Comparison of ENCODE assay signal across 8 cellular contexts in the genomic region with DNA sequence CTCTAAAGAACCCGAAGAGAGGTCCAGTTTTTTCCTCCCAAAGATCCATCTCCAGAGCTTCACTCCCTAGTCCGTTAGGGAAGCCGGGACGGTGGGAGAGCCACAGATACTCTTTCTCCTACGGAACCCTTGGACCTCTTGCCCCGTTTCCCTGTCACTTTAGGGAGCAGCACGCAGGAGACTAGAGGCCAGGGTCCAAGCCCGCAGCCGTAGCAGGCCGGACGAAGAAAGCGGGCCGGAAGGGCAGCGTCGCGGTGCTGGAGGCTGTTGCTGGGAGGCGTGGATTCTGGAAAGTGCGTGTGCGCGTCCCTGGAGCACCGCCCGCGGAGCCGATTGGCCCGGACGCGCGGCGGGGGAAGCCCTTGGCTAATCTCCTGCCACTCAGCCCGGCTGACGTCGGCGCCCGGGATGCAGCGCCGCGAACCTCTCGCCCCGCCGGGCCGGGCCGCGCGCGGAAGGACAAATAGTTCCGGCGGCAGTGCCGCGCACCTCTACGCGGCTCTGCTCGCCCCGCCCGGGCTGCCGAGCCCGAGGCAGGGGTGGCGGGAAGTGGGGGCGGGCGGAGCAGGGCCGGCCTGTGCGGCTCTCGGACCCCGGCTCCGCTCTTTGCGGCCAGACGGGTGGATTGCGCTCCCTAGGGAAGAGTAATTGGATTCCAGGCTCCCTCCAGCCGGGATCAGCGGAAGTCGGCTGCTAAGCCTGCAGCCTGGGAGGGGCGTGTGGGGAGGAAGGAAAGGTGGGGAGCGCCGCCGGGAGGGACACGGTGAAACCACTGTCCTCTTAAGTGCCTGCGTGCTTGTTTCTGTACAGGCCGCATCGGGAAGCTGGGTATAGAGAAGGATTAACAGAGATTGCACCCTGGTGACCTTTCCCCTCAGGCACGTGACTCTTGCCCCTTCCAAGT. TPM values are rescaled to one million over a fixed set of nuclear protein-coding genes. Genes with fewer than 3 reads are reported as not detected.
DNase-seq lines count a peak whose midpoint lies in the region; ATAC-seq and TF ChIP-seq lines count a peak whose summit lies in the region.

No MANE protein-coding gene starts in this region.

- DNase-seq in AG08396 (ENCODE audit: low spot score), result peak; percentile 97
- DNase-seq in NCI-H2196 (lab: John Stamatoyannopoulos, UW; ENCODE audit: unreplicated experiment), result peak; percentile 87
- peak; percentile 81 for DNase-seq in activated B cell treated with CpG ODN at 0.5 μM for 24 hours
- peak; percentile 96 to 99 for DNase-seq in cardiac fibroblast (ENCODE audit: low read depth in 2 of 2)
- peak; percentile 94 for DNase-seq in inferior parietal cortex (ENCODE audit: extremely low spot score)
- DNase-seq in smooth muscle cell of the brain vasculature (ENCODE audit: low read depth, low spot score), result peak; percentile 86

- CTCF ChIA-PET in activated B cell treated with CpG ODN at 0.5 μM for 24 hours (lab: Charles Lee), result interaction anchor here (0.7 to 1.4 kb wide), 3 partner anchors 31 to 326 kb away, joined by 3 to 6 read pairs (median 4); partner anchors contain the start of genes TCF12 and ZNF280D

- H3K4me3 Mint-ChIP-seq in activated B cell treated with CpG ODN at 0.5 μM for 24 hours, result peak overlapping the region; percentile 87

- H3K36me3 Mint-ChIP-seq in activated B cell treated with CpG ODN at 0.5 μM for 24 hours (ENCODE audit: low read depth), result peaks cover 3% of the 10 kb centered on the region

- POLR2A ChIA-PET in activated B cell treated with CpG ODN at 0.5 μM for 24 hours (lab: Charles Lee), result interaction anchor here (0.7 to 2.9 kb wide), 5 partner anchors 19 to 154 kb away, joined by 3 to 84 read pairs (median 3); partner anchors contain the start of genes TCF12 and ZNF280D

- peak overlapping the region; percentile 91 for H3K27ac Mint-ChIP-seq in activated B cell treated with CpG ODN at 0.5 μM for 24 hours

- no peaks in the 10 kb centered on the region for H3K9me3 Mint-ChIP-seq in activated B cell treated with CpG ODN at 0.5 μM for 24 hours

- TF ChIP-seq CTCF in activated B cell treated with CpG ODN at 0.5 μM for 24 hours (IDR thresholded peaks at IDR 0.05) (no peak), cardiac fibroblast (IDR thresholded peaks at IDR 0.05; ENCODE audit: low read depth, low read length) (no peak)

- peak overlapping the region; percentile 56 to 57 for H3K4me3 ChIP-seq in cardiac fibroblast (replicated peaks in 1 of 2; ENCODE audit: low read depth in 2 of 2, low read length in 2 of 2)

- peaks cover 28% of the 10 kb centered on the region for H3K4me1 Mint-ChIP-seq in activated B cell treated with CpG ODN at 0.5 μM for 24 hours

- no peaks in the 10 kb centered on the region for H3K27me3 Mint-ChIP-seq in activated B cell treated with CpG ODN at 0.5 μM for 24 hours

- ATAC-seq in GM18907 (IDR thresholded peaks at IDR 0.05; ENCODE audit: unreplicated experiment) (peak; percentile 90), HG03135 (IDR thresholded peaks at IDR 0.05; ENCODE audit: unreplicated experiment) (peak; percentile 80), activated B cell treated with CpG ODN at 0.5 μM for 24 hours (ENCODE audit: low read depth) (peak; percentile 85)

- intact Hi-C loops in activated B cell treated with CpG ODN at 0.5 μM for 24 hours (cut with micrococcal nuclease), result loop anchor here (1.0 to 10.0 kb wide), 7 partner anchors 10 to 642 kb away; partner anchors contain the start of genes RFX7, TCF12 and ZNF280D

RNA-seq across cellular contexts. Expression of gene TCF12, which starts 31.3 kb away (rescaled TPM):
- 88.5 and 119 TPM in 2 replicates for total RNA-seq in activated B cell treated with CpG ODN at 0.5 μM for 24 hours

Comparison
In these comparisons a context has a peak if more than half of its experiments do, and no peak if none do; other contexts are left out.
1. Peak in every context shown above with its lines: DNase-seq, ATAC-seq and H3K4me3 ChIP-seq.